Comparison of ENCODE assay signal across 1 cellular context in genomic region chr11:14891143-14892035, GRCh38.
TF ChIP-seq lines count a peak whose summit lies in the region.

No MANE protein-coding gene starts in this region.

TF ChIP-seq in WTC11, 78 proteins besides CTCF, POLR2A, EP300 and RAD21 (continued from another document):
- TF ChIP-seq, protein P1, sequence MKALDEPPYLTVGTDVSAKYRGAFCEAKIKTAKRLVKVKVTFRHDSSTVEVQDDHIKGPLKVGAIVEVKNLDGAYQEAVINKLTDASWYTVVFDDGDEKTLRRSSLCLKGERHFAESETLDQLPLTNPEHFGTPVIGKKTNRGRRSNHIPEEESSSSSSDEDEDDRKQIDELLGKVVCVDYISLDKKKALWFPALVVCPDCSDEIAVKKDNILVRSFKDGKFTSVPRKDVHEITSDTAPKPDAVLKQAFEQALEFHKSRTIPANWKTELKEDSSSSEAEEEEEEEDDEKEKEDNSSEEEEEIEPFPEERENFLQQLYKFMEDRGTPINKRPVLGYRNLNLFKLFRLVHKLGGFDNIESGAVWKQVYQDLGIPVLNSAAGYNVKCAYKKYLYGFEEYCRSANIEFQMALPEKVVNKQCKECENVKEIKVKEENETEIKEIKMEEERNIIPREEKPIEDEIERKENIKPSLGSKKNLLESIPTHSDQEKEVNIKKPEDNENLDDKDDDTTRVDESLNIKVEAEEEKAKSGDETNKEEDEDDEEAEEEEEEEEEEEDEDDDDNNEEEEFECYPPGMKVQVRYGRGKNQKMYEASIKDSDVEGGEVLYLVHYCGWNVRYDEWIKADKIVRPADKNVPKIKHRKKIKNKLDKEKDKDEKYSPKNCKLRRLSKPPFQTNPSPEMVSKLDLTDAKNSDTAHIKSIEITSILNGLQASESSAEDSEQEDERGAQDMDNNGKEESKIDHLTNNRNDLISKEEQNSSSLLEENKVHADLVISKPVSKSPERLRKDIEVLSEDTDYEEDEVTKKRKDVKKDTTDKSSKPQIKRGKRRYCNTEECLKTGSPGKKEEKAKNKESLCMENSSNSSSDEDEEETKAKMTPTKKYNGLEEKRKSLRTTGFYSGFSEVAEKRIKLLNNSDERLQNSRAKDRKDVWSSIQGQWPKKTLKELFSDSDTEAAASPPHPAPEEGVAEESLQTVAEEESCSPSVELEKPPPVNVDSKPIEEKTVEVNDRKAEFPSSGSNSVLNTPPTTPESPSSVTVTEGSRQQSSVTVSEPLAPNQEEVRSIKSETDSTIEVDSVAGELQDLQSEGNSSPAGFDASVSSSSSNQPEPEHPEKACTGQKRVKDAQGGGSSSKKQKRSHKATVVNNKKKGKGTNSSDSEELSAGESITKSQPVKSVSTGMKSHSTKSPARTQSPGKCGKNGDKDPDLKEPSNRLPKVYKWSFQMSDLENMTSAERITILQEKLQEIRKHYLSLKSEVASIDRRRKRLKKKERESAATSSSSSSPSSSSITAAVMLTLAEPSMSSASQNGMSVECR (CRISPR knock-in tag; IDR thresholded peaks at IDR 0.05; ENCODE audit: borderline replicate concordance) = peak; percentile 100
- TF ChIP-seq TP53 (CRISPR knock-in tag; IDR thresholded peaks at IDR 0.05) (peak; percentile 99), FOXJ3 (CRISPR knock-in tag; IDR thresholded peaks at IDR 0.05; ENCODE audit: borderline replicate concordance) (peak; percentile 96), MYBL2 (CRISPR knock-in tag; IDR thresholded peaks at IDR 0.05) (peak; percentile 98), E2F5 (CRISPR knock-in tag; IDR thresholded peaks at IDR 0.05) (peak; percentile 99), ZNF138 (CRISPR knock-in tag; conservative IDR thresholded peaks at IDR 0.05) (peak; percentile 98), EMX1 (CRISPR knock-in tag; IDR thresholded peaks at IDR 0.05) (no peak), ZNF671 (CRISPR knock-in tag; IDR thresholded peaks at IDR 0.05) (no peak), NR1H2 (CRISPR knock-in tag; IDR thresholded peaks at IDR 0.05) (peak; percentile 97), NFYB (CRISPR knock-in tag; conservative IDR thresholded peaks at IDR 0.05; ENCODE audit: low read depth) (peak; percentile 63), RORB (CRISPR knock-in tag; IDR thresholded peaks at IDR 0.05) (no peak), ESRRA (CRISPR knock-in tag; IDR thresholded peaks at IDR 0.05; ENCODE audit: borderline replicate concordance) (peak; percentile 99), TCF7 (CRISPR knock-in tag; IDR thresholded peaks at IDR 0.05; ENCODE audit: low read depth) (peak; percentile 97), CREB1 (CRISPR knock-in tag; IDR thresholded peaks at IDR 0.05) (peak; percentile 99), GTF2I (CRISPR knock-in tag; conservative IDR thresholded peaks at IDR 0.05) (no peak), ATF1 (CRISPR knock-in tag; IDR thresholded peaks at IDR 0.05) (peak; percentile 99), ZSCAN18 (CRISPR knock-in tag; IDR thresholded peaks at IDR 0.05) (no peak), JAZF1 (CRISPR knock-in tag; IDR thresholded peaks at IDR 0.05) (no peak), PRRX2 (CRISPR knock-in tag; IDR thresholded peaks at IDR 0.05) (no peak), RELA (CRISPR knock-in tag; IDR thresholded peaks at IDR 0.05; ENCODE audit: borderline replicate concordance) (peak; percentile 99), ZNF263 (CRISPR knock-in tag; IDR thresholded peaks at IDR 0.05; ENCODE audit: low read depth) (peak; percentile 83), KAT7 (CRISPR knock-in tag; IDR thresholded peaks at IDR 0.05; ENCODE audit: borderline replicate concordance) (peak; percentile 97), HMGA2 (CRISPR knock-in tag; IDR thresholded peaks at IDR 0.05) (no peak), NR3C1 (CRISPR knock-in tag; conservative IDR thresholded peaks at IDR 0.05; ENCODE audit: low read depth) (peak; percentile 96; the same call in 1 of the 2 replicates)
- TF ChIP-seq, protein P2, sequence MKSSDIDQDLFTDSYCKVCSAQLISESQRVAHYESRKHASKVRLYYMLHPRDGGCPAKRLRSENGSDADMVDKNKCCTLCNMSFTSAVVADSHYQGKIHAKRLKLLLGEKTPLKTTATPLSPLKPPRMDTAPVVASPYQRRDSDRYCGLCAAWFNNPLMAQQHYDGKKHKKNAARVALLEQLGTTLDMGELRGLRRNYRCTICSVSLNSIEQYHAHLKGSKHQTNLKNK (CRISPR knock-in tag; IDR thresholded peaks at IDR 0.05) = no peak
- TF ChIP-seq, protein P3, sequence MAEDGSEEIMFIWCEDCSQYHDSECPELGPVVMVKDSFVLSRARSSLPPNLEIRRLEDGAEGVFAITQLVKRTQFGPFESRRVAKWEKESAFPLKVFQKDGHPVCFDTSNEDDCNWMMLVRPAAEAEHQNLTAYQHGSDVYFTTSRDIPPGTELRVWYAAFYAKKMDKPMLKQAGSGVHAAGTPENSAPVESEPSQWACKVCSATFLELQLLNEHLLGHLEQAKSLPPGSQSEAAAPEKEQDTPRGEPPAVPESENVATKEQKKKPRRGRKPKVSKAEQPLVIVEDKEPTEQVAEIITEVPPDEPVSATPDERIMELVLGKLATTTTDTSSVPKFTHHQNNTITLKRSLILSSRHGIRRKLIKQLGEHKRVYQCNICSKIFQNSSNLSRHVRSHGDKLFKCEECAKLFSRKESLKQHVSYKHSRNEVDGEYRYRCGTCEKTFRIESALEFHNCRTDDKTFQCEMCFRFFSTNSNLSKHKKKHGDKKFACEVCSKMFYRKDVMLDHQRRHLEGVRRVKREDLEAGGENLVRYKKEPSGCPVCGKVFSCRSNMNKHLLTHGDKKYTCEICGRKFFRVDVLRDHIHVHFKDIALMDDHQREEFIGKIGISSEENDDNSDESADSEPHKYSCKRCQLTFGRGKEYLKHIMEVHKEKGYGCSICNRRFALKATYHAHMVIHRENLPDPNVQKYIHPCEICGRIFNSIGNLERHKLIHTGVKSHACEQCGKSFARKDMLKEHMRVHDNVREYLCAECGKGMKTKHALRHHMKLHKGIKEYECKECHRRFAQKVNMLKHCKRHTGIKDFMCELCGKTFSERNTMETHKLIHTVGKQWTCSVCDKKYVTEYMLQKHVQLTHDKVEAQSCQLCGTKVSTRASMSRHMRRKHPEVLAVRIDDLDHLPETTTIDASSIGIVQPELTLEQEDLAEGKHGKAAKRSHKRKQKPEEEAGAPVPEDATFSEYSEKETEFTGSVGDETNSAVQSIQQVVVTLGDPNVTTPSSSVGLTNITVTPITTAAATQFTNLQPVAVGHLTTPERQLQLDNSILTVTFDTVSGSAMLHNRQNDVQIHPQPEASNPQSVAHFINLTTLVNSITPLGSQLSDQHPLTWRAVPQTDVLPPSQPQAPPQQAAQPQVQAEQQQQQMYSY (CRISPR knock-in tag; IDR thresholded peaks at IDR 0.05) = peak; percentile 99
- TF ChIP-seq, protein P4, sequence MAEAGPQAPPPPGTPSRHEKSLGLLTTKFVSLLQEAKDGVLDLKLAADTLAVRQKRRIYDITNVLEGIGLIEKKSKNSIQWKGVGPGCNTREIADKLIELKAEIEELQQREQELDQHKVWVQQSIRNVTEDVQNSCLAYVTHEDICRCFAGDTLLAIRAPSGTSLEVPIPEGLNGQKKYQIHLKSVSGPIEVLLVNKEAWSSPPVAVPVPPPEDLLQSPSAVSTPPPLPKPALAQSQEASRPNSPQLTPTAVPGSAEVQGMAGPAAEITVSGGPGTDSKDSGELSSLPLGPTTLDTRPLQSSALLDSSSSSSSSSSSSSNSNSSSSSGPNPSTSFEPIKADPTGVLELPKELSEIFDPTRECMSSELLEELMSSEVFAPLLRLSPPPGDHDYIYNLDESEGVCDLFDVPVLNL (CRISPR knock-in tag; IDR thresholded peaks at IDR 0.05; ENCODE audit: borderline replicate concordance, low read depth) = peak; percentile 93
- TF ChIP-seq, protein P5, sequence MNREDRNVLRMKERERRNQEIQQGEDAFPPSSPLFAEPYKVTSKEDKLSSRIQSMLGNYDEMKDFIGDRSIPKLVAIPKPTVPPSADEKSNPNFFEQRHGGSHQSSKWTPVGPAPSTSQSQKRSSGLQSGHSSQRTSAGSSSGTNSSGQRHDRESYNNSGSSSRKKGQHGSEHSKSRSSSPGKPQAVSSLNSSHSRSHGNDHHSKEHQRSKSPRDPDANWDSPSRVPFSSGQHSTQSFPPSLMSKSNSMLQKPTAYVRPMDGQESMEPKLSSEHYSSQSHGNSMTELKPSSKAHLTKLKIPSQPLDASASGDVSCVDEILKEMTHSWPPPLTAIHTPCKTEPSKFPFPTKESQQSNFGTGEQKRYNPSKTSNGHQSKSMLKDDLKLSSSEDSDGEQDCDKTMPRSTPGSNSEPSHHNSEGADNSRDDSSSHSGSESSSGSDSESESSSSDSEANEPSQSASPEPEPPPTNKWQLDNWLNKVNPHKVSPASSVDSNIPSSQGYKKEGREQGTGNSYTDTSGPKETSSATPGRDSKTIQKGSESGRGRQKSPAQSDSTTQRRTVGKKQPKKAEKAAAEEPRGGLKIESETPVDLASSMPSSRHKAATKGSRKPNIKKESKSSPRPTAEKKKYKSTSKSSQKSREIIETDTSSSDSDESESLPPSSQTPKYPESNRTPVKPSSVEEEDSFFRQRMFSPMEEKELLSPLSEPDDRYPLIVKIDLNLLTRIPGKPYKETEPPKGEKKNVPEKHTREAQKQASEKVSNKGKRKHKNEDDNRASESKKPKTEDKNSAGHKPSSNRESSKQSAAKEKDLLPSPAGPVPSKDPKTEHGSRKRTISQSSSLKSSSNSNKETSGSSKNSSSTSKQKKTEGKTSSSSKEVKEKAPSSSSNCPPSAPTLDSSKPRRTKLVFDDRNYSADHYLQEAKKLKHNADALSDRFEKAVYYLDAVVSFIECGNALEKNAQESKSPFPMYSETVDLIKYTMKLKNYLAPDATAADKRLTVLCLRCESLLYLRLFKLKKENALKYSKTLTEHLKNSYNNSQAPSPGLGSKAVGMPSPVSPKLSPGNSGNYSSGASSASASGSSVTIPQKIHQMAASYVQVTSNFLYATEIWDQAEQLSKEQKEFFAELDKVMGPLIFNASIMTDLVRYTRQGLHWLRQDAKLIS (CRISPR knock-in tag; IDR thresholded peaks at IDR 0.05; ENCODE audit: borderline replicate concordance) = peak; percentile 99; the same call in 1 of the 2 replicates
- TF ChIP-seq, protein P6, sequence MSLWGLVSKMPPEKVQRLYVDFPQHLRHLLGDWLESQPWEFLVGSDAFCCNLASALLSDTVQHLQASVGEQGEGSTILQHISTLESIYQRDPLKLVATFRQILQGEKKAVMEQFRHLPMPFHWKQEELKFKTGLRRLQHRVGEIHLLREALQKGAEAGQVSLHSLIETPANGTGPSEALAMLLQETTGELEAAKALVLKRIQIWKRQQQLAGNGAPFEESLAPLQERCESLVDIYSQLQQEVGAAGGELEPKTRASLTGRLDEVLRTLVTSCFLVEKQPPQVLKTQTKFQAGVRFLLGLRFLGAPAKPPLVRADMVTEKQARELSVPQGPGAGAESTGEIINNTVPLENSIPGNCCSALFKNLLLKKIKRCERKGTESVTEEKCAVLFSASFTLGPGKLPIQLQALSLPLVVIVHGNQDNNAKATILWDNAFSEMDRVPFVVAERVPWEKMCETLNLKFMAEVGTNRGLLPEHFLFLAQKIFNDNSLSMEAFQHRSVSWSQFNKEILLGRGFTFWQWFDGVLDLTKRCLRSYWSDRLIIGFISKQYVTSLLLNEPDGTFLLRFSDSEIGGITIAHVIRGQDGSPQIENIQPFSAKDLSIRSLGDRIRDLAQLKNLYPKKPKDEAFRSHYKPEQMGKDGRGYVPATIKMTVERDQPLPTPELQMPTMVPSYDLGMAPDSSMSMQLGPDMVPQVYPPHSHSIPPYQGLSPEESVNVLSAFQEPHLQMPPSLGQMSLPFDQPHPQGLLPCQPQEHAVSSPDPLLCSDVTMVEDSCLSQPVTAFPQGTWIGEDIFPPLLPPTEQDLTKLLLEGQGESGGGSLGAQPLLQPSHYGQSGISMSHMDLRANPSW (CRISPR knock-in tag; conservative IDR thresholded peaks at IDR 0.05; ENCODE audit: low read depth) = no peak; the same call in 1 of the 2 replicates
